ENCODE assay signal across 1 cellular context in genomic region chr12:64670039-64670438, GRCh38.
TF ChIP-seq lines count a peak whose summit lies in the region.

No MANE protein-coding gene starts in this region.

TF ChIP-seq in A549, 52 proteins besides CTCF, POLR2A, EP300 and RAD21 (continued from another document):
- peak; percentile 53; the same call in 1 of the 2 replicates for TF ChIP-seq REST (IDR thresholded peaks at IDR 0.05)
